8 cellular contexts compared by ENCODE assay signal in genomic region chr19:18379803-18380747, GRCh38. TPM values are rescaled to one million over a fixed set of nuclear protein-coding genes. Genes with fewer than 3 reads are reported as not detected.
DNase-seq lines count a peak whose midpoint lies in the region; ATAC-seq and TF ChIP-seq lines count a peak whose summit lies in the region.

No MANE protein-coding gene starts in this region.

- H4K20me1 ChIP-seq in OCI-LY7 (ENCODE audit: insufficient read depth, low read length) = no peaks in the 10 kb centered on the region

- no peak overlapping the region for H3K4me3 ChIP-seq in CD8-positive, alpha-beta memory T cell (ENCODE audit: low read length)
- no peak overlapping the region for H3K4me3 ChIP-seq in endodermal cell (ENCODE audit: low read length)
- H3K4me3 ChIP-seq in naive thymus-derived CD4-positive, alpha-beta T cell (ENCODE audit: low read length) = no peak overlapping the region
- H3K4me3 ChIP-seq in OCI-LY7 (ENCODE audit: low read depth, low read length, poor library complexity, severe bottlenecking) = no peak overlapping the region

- H3K4me1 ChIP-seq in CD8-positive, alpha-beta memory T cell (ENCODE audit: insufficient read depth, low read length) = no peaks in the 10 kb centered on the region
- no peaks in the 10 kb centered on the region for H3K4me1 ChIP-seq in endodermal cell (ENCODE audit: control insufficient read depth, insufficient read depth, low read length)
- H3K4me1 ChIP-seq in naive thymus-derived CD4-positive, alpha-beta T cell (ENCODE audit: control insufficient read depth in 2 of 2, insufficient read depth in 2 of 2, low read length in 2 of 2) = no peaks in the 10 kb centered on the region
- peaks cover 5% of the 10 kb centered on the region for H3K4me1 ChIP-seq in OCI-LY7 (ENCODE audit: insufficient read depth, low read length, poor library complexity, severe bottlenecking)

- H2AFZ ChIP-seq in OCI-LY7 (ENCODE audit: low read length) = no peak overlapping the region

- no peak overlapping the region for H3K4me3 Mint-ChIP-seq in CD8-positive, alpha-beta memory T cell
- no peak overlapping the region for H3K4me3 Mint-ChIP-seq in endodermal cell
- no peak overlapping the region for H3K4me3 Mint-ChIP-seq in naive thymus-derived CD4-positive, alpha-beta T cell

- no peak for DNase-seq in CD8-positive, alpha-beta memory T cell
- peak; percentile 20 for DNase-seq in NCI-H446 treated with DMSO at 0.1 percent for 48 hours (lab: John Stamatoyannopoulos, UW)
- peak; percentile 74 for DNase-seq in endodermal cell
- no peak for DNase-seq in naive thymus-derived CD4-positive, alpha-beta T cell
- no peak for DNase-seq in NCI-H1092 (lab: John Stamatoyannopoulos, UW)
- no peak for DNase-seq in HPDE6-E6E7 (ENCODE audit: extremely low spot score)
- DNase-seq in Kasumi-1 (lab: John Stamatoyannopoulos, UW) = no peak
- DNase-seq in OCI-LY7 (ENCODE audit: low spot score) = no peak

- no peaks in the 10 kb centered on the region for H3K79me2 ChIP-seq in OCI-LY7 (ENCODE audit: insufficient read depth, low read depth, low read length)

- peak overlapping the region; percentile 57 for H3K27ac ChIP-seq in CD8-positive, alpha-beta memory T cell (ENCODE audit: low read depth, low read length)
- no peak overlapping the region for H3K27ac ChIP-seq in endodermal cell (ENCODE audit: low read depth, low read length)
- no peak overlapping the region for H3K27ac ChIP-seq in naive thymus-derived CD4-positive, alpha-beta T cell (ENCODE audit: low read depth, low read length)
- no peak overlapping the region for H3K27ac ChIP-seq in OCI-LY7 (ENCODE audit: low read depth, low read length, poor library complexity, severe bottlenecking)

- H3K27me3 ChIP-seq in CD8-positive, alpha-beta memory T cell (ENCODE audit: insufficient read depth, low read length, poor library complexity, severe bottlenecking) = no peaks in the 10 kb centered on the region
- no peaks in the 10 kb centered on the region for H3K27me3 ChIP-seq in endodermal cell (ENCODE audit: control insufficient read depth, insufficient read depth, low read length, poor library complexity, severe bottlenecking)
- no peaks in the 10 kb centered on the region for H3K27me3 ChIP-seq in naive thymus-derived CD4-positive, alpha-beta T cell (ENCODE audit: control insufficient read depth in 2 of 2, insufficient read depth in 2 of 2, low read length in 2 of 2)

- H3K36me3 Mint-ChIP-seq in CD8-positive, alpha-beta memory T cell = no peaks in the 10 kb centered on the region
- H3K36me3 Mint-ChIP-seq in endodermal cell (ENCODE audit: low read depth) = no peaks in the 10 kb centered on the region
- H3K36me3 Mint-ChIP-seq in naive thymus-derived CD4-positive, alpha-beta T cell = no peaks in the 10 kb centered on the region

- no peaks in the 10 kb centered on the region for H3K36me3 ChIP-seq in CD8-positive, alpha-beta memory T cell (ENCODE audit: insufficient read depth, low read length)
- H3K36me3 ChIP-seq in endodermal cell (ENCODE audit: control insufficient read depth, insufficient read depth, low read length) = no peaks in the 10 kb centered on the region
- H3K36me3 ChIP-seq in naive thymus-derived CD4-positive, alpha-beta T cell (ENCODE audit: control insufficient read depth in 2 of 3, insufficient read depth in 3 of 3, low read length in 3 of 3) = no peaks in the 10 kb centered on the region
- H3K36me3 ChIP-seq in OCI-LY7 (ENCODE audit: insufficient read depth, low read length) = no peaks in the 10 kb centered on the region

- TF ChIP-seq CTCF in endodermal cell (conservative IDR thresholded peaks at IDR 0.05) (no peak), OCI-LY7 (conservative IDR thresholded peaks at IDR 0.05; ENCODE audit: low read length) (no peak)

- WGBS in endodermal cell (ENCODE audit: insufficient coverage in 1 of 2, insufficient read length in 1 of 2), 2 experiments = 86 to 87% methylated on average over 13 to 22 of the region's 22 CpGs

- H3K27ac Mint-ChIP-seq in CD8-positive, alpha-beta memory T cell = no peak overlapping the region
- H3K27ac Mint-ChIP-seq in endodermal cell = peak overlapping the region; percentile 65
- no peak overlapping the region for H3K27ac Mint-ChIP-seq in naive thymus-derived CD4-positive, alpha-beta T cell

- no peak overlapping the region for H3K9ac ChIP-seq in endodermal cell (ENCODE audit: extremely low read depth, low read length, poor library complexity, severe bottlenecking)

- no peaks in the 10 kb centered on the region for H3K4me1 Mint-ChIP-seq in CD8-positive, alpha-beta memory T cell
- H3K4me1 Mint-ChIP-seq in endodermal cell = peaks cover 8% of the 10 kb centered on the region
- H3K4me1 Mint-ChIP-seq in naive thymus-derived CD4-positive, alpha-beta T cell = peaks cover 0 to 2% (median 0%) of the 10 kb centered on the region in 7 donors

- H3K9me3 ChIP-seq in CD8-positive, alpha-beta memory T cell (ENCODE audit: low read length) = no peaks in the 10 kb centered on the region
- H3K9me3 ChIP-seq in endodermal cell (ENCODE audit: control insufficient read depth, low read length) = no peaks in the 10 kb centered on the region
- no peaks in the 10 kb centered on the region for H3K9me3 ChIP-seq in naive thymus-derived CD4-positive, alpha-beta T cell (ENCODE audit: control insufficient read depth in 2 of 3, low read length in 3 of 3)
- no peaks in the 10 kb centered on the region for H3K9me3 ChIP-seq in OCI-LY7 (ENCODE audit: low read length)

- H3K9me2 ChIP-seq in OCI-LY7 (ENCODE audit: insufficient read depth, low read length) = no peaks in the 10 kb centered on the region

- peak; percentile 70 for ATAC-seq in naive thymus-derived CD4-positive, alpha-beta T cell

- POLR2A ChIA-PET in CD8-positive, alpha-beta memory T cell (lab: Charles Lee) = interaction anchor here (0.9 kb wide), 1 partner anchor 101 kb away, joined by 3 read pairs; no protein-coding TSS in a partner anchor
- POLR2A ChIA-PET in naive thymus-derived CD4-positive, alpha-beta T cell (lab: Charles Lee) = no interaction called here
- POLR2A ChIA-PET in OCI-LY7 (lab: Charles Lee) = interaction anchor here (0.5 to 1.1 kb wide), 3 partner anchors 29 to 55 kb away, joined by 4 to 9 read pairs (median 5); no protein-coding TSS in a partner anchor

- intact Hi-C loops in naive thymus-derived CD4-positive, alpha-beta T cell (cut with micrococcal nuclease) = no loop called here
- intact Hi-C loops in OCI-LY7 (cut with micrococcal nuclease; ENCODE audit: unreplicated experiment) = no loop called here

- no peak overlapping the region for H3K4me2 ChIP-seq in OCI-LY7 (ENCODE audit: low read length)

- peaks cover 15 to 17% of the 10 kb centered on the region in 2 donors for H3K27me3 Mint-ChIP-seq in CD8-positive, alpha-beta memory T cell
- peaks cover 3% of the 10 kb centered on the region for H3K27me3 Mint-ChIP-seq in endodermal cell (ENCODE audit: insufficient read depth)
- H3K27me3 Mint-ChIP-seq in naive thymus-derived CD4-positive, alpha-beta T cell = peaks cover 10 to 33% (median 13%) of the 10 kb centered on the region in 5 donors

- CTCF ChIA-PET in CD8-positive, alpha-beta memory T cell (lab: Charles Lee) = interaction anchor here (0.6 to 2.2 kb wide), 3 partner anchors 57 to 433 kb away, joined by 3 to 6 read pairs (median 3); partner anchors contain the start of gene LSM4
- CTCF ChIA-PET in naive thymus-derived CD4-positive, alpha-beta T cell (lab: Charles Lee) = no interaction called here
- CTCF ChIA-PET in OCI-LY7 (lab: Charles Lee; ENCODE audit: unreplicated experiment) = no interaction called here

- H3K9me3 Mint-ChIP-seq in CD8-positive, alpha-beta memory T cell = no peaks in the 10 kb centered on the region
- H3K9me3 Mint-ChIP-seq in endodermal cell = peaks cover 2% of the 10 kb centered on the region
- H3K9me3 Mint-ChIP-seq in naive thymus-derived CD4-positive, alpha-beta T cell = no peaks in the 10 kb centered on the region

- no TSS peak for BruUV-seq in OCI-LY7 (replicated peaks; lab: Mats Ljungman, UMichigan)

RNA-seq across cellular contexts. Expression of gene GDF15, which starts 5.9 kb away (rescaled TPM):
- total RNA-seq in CD8-positive, alpha-beta memory T cell = under 1 TPM; 0.28 to 0.29 TPM
- polyA plus RNA-seq in CD8-positive, alpha-beta memory T cell = not detected
- 1 to 10 TPM in 1 of 2 donors, under 1 TPM in 1; 0.90 to 2.2 TPM for total RNA-seq in endodermal cell
- 15.5 TPM for polyA plus RNA-seq in endodermal cell (2013, experiment 1 of 2)
- 18.2 TPM for polyA plus RNA-seq in endodermal cell (2013, experiment 2 of 2)
- under 1 TPM in 4 of 5 experiments, not detected in 1; 0.32 to 0.73 (median 0.58) TPM for total RNA-seq in naive thymus-derived CD4-positive, alpha-beta T cell
- not detected for polyA plus RNA-seq in naive thymus-derived CD4-positive, alpha-beta T cell
- 0.80 TPM in 1 of 2 replicates, not detected in the other for total RNA-seq in OCI-LY7 (2014; rRNA removed; shearing (Covaris generic))
- total RNA-seq in OCI-LY7 (2022) = not detected in 2 replicates

RNA-seq across cellular contexts. Expression of gene LRRC25, which starts 17.3 kb away (rescaled TPM):
- under 1 TPM; 0.26 to 0.31 TPM for total RNA-seq in CD8-positive, alpha-beta memory T cell
- not detected for polyA plus RNA-seq in CD8-positive, alpha-beta memory T cell
- total RNA-seq in endodermal cell (not detected), OCI-LY7 (2022) (3.2 and 4.1 TPM in 2 replicates)
- 0.21 TPM for polyA plus RNA-seq in endodermal cell (2013, experiment 1 of 2)
- polyA plus RNA-seq in endodermal cell (2013, experiment 2 of 2) = 0.21 TPM
- total RNA-seq in naive thymus-derived CD4-positive, alpha-beta T cell = 10 to 100 TPM in 1 of 5 experiments, 1 to 10 TPM in 2, under 1 TPM in 2; 0.15 to 68.6 (median 1.2) TPM
- under 1 TPM; 0.20 to 0.44 TPM for polyA plus RNA-seq in naive thymus-derived CD4-positive, alpha-beta T cell
- 0.49 and 0.98 TPM in 2 replicates for total RNA-seq in OCI-LY7 (2014; rRNA removed; shearing (Covaris generic))

RNA-seq across cellular contexts. Expression of gene SSBP4, which starts 39.1 kb away (rescaled TPM):
- total RNA-seq in CD8-positive, alpha-beta memory T cell = 100 to 1,000 TPM; 111 to 131 TPM
- 108 TPM for polyA plus RNA-seq in CD8-positive, alpha-beta memory T cell
- total RNA-seq in endodermal cell (10 to 100 TPM; 35.9 to 43.5 TPM), OCI-LY7 (2022) (97.5 and 117 TPM in 2 replicates)
- 154 TPM for polyA plus RNA-seq in endodermal cell (2013, experiment 1 of 2)
- polyA plus RNA-seq in endodermal cell (2013, experiment 2 of 2) = 157 TPM
- 100 to 1,000 TPM in 1 of 5 experiments, 10 to 100 TPM in 4; 27.0 to 185 (median 40.7) TPM for total RNA-seq in naive thymus-derived CD4-positive, alpha-beta T cell
- 10 to 100 TPM; 33.5 to 42.8 TPM for polyA plus RNA-seq in naive thymus-derived CD4-positive, alpha-beta T cell
- total RNA-seq in OCI-LY7 (2014; rRNA removed; shearing (Covaris generic)) = 54.8 and 92.9 TPM in 2 replicates

RNA-seq across cellular contexts. Expression of gene PGPEP1, which starts 39.7 kb away (rescaled TPM):
- 10 to 100 TPM; 27.3 to 27.7 TPM for total RNA-seq in CD8-positive, alpha-beta memory T cell
- polyA plus RNA-seq in CD8-positive, alpha-beta memory T cell = 12.2 TPM
- total RNA-seq in endodermal cell (1 to 10 TPM; 7.7 to 9.0 TPM), OCI-LY7 (2022) (44.1 and 54.5 TPM in 2 replicates)
- 56.3 TPM for polyA plus RNA-seq in endodermal cell (2013, experiment 1 of 2)
- polyA plus RNA-seq in endodermal cell (2013, experiment 2 of 2) = 66.8 TPM
- 10 to 100 TPM; 26.6 to 57.1 (median 43.8) TPM for total RNA-seq in naive thymus-derived CD4-positive, alpha-beta T cell
- 10 to 100 TPM in 1 of 2 donors, 1 to 10 TPM in 1; 9.4 to 11.1 TPM for polyA plus RNA-seq in naive thymus-derived CD4-positive, alpha-beta T cell
- 15.2 and 18.9 TPM in 2 replicates for total RNA-seq in OCI-LY7 (2014; rRNA removed; shearing (Covaris generic))

RNA-seq across cellular contexts. Expression of gene LSM4, which starts 57.2 kb away (rescaled TPM):
- 100 to 1,000 TPM; 351 to 373 TPM for total RNA-seq in CD8-positive, alpha-beta memory T cell
- 154 TPM for polyA plus RNA-seq in CD8-positive, alpha-beta memory T cell
- 100 to 1,000 TPM; 252 to 276 TPM for total RNA-seq in endodermal cell
- 273 TPM for polyA plus RNA-seq in endodermal cell (2013, experiment 1 of 2)
- 240 TPM for polyA plus RNA-seq in endodermal cell (2013, experiment 2 of 2)
- 100 to 1,000 TPM in 1 of 5 experiments, 10 to 100 TPM in 4; 45.3 to 131 (median 56.2) TPM for total RNA-seq in naive thymus-derived CD4-positive, alpha-beta T cell
- polyA plus RNA-seq in naive thymus-derived CD4-positive, alpha-beta T cell = 100 to 1,000 TPM; 123 to 163 TPM
- total RNA-seq in OCI-LY7 (2014; rRNA removed; shearing (Covaris generic)) = 451 and 482 TPM in 2 replicates
- total RNA-seq in OCI-LY7 (2022) = 232 and 252 TPM in 2 replicates

Comparison
In these comparisons a context has a peak if more than half of its experiments do, and no peak if none do; other contexts are left out.
1. DNase-seq: peak in NCI-H446 treated with DMSO at 0.1 percent for 48 hours (single experiment) and endodermal cell (single experiment); none in CD8-positive, alpha-beta memory T cell (0 of 5), naive thymus-derived CD4-positive, alpha-beta T cell (0 of 9), NCI-H1092 (single experiment), HPDE6-E6E7 (single experiment), Kasumi-1 (0 of 2) and OCI-LY7 (single experiment).